Comparison of ENCODE assay signal across 8 cellular contexts in genomic region chr12:57477710-57478681, GRCh38. TPM values are rescaled to one million over a fixed set of nuclear protein-coding genes. Genes with fewer than 3 reads are reported as not detected.
DNase-seq lines count a peak whose midpoint lies in the region; ATAC-seq and TF ChIP-seq lines count a peak whose summit lies in the region.

No MANE protein-coding gene starts in this region.

- intact Hi-C loops in breast epithelium (cut with DNase I; ENCODE audit: low total_unique reads), result no loop called here
- intact Hi-C loops in natural killer cell (cut with micrococcal nuclease), result loop anchor here (2.0 to 5.0 kb wide), 3 partner anchors 15 to 264 kb away; no protein-coding TSS in a partner anchor

- H3K9ac ChIP-seq in DND-41 (ENCODE audit: low read depth, low read length), result peak overlapping the region; percentile 83

- peaks cover 75 to 83% of the 10 kb centered on the region in 2 donors for H3K4me1 Mint-ChIP-seq in natural killer cell

- H4K20me1 ChIP-seq in DND-41 (ENCODE audit: insufficient read depth, low read length), result no peaks in the 10 kb centered on the region

- H3K9me3 ChIP-seq in DND-41 (ENCODE audit: insufficient read depth, low read length, severe bottlenecking) (no peaks in the 10 kb centered on the region), breast epithelium (no peaks in the 10 kb centered on the region)

- no peak for TF ChIP-seq CTCF in DND-41 (IDR thresholded peaks at IDR 0.05; ENCODE audit: borderline replicate concordance, extremely low read depth, low read length, poor library complexity, severe bottlenecking)
- TF ChIP-seq CTCF in breast epithelium (IDR thresholded peaks at IDR 0.05), result no peak
- TF ChIP-seq CTCF in natural killer cell (IDR thresholded peaks at IDR 0.05), result no peak

- peak overlapping the region; percentile 85 for H3K4me3 Mint-ChIP-seq in natural killer cell

- H3K4me1 ChIP-seq in DND-41 (ENCODE audit: insufficient read depth, low read length) (peaks cover 31% of the 10 kb centered on the region), breast epithelium (peaks cover 0 to 15% of the 10 kb centered on the region in 2 donors)

- peaks cover 14% of the 10 kb centered on the region for H3K79me2 ChIP-seq in DND-41 (ENCODE audit: insufficient read depth, low read length)

- ATAC-seq in DND-41 (ENCODE audit: insufficient read depth, low read depth) (peak; percentile 81), GM21619 (IDR thresholded peaks at IDR 0.05; ENCODE audit: unreplicated experiment) (peak; percentile 31), natural killer cell (peak; percentile 52 to 68 (median 54))

- H2AFZ ChIP-seq in DND-41 (ENCODE audit: low read depth, low read length), result peak overlapping the region; percentile 63

- H3K27me3 ChIP-seq in DND-41 (ENCODE audit: insufficient read depth, low read length, poor library complexity) (no peaks in the 10 kb centered on the region), breast epithelium (peaks cover 0 to 33% of the 10 kb centered on the region in 2 donors)

- peak overlapping the region; percentile 97 to 98 for H3K27ac Mint-ChIP-seq in natural killer cell

- DNase-seq in DND-41 (peak; percentile 68), breast epithelium (ENCODE audit: low spot score in 2 of 2) (no peak), natural killer cell (peak; percentile 67), iPS-NIHi11 (ENCODE audit: low spot score) (no peak), DMS153 treated with DMSO at 0.1 percent for 48 hours (lab: John Stamatoyannopoulos, UW; ENCODE audit: unreplicated experiment) (no peak), G401 (ENCODE audit: low spot score) (no peak)

- H3K4me3 ChIP-seq in DND-41 (ENCODE audit: low read depth in 1 of 2, low read length in 2 of 2) (peak overlapping the region; percentile 39 to 74; a peak in 3 of 4 replicates), breast epithelium (peak overlapping the region; percentile 38 to 51 (median 48))

- no peaks in the 10 kb centered on the region for H3K9me3 Mint-ChIP-seq in natural killer cell

- H3K36me3 Mint-ChIP-seq in natural killer cell, result peaks cover 19% of the 10 kb centered on the region

- H3K27ac ChIP-seq in DND-41 (ENCODE audit: low read length) (peak overlapping the region; percentile 91), breast epithelium (peak overlapping the region in 1 of 2 donors; percentile 51)

- H3K27me3 Mint-ChIP-seq in natural killer cell (ENCODE audit: low read depth in 2 of 2), result no peaks in the 10 kb centered on the region

- TF ChIP-seq POLR2A in Raji (IDR thresholded peaks at IDR 0.05; ENCODE audit: insufficient read depth, low read depth, low read length) (peak; percentile 61; the same call in 1 of the 2 replicates), breast epithelium (IDR thresholded peaks at IDR 0.05) (no peak)

- H3K4me2 ChIP-seq in DND-41 (ENCODE audit: insufficient read depth, low read length), result peak overlapping the region; percentile 90

- H3K36me3 ChIP-seq in DND-41 (ENCODE audit: insufficient read depth, low read length), result peaks cover 15% of the 10 kb centered on the region
- H3K36me3 ChIP-seq in breast epithelium, result no peaks in the 10 kb centered on the region

- in situ Hi-C loops in G401 (cut with HindIII; ENCODE audit: low sequenced_read_pairs), result no loop called here

RNA-seq across cellular contexts. Expression of gene ARHGAP9, which starts 1.7 kb away (rescaled TPM):
- 10 to 100 TPM; 10.8 to 16.6 (median 11.1) TPM for total RNA-seq in breast epithelium
- total RNA-seq in natural killer cell, result 1,000 to 10,000 TPM in 2 of 3 donors, 100 to 1,000 TPM in 1; 558 to 1,091 (median 1,015) TPM
- total RNA-seq in G401 (2014; rRNA removed; shearing (Covaris generic)), result 0.18 TPM in 1 of 2 replicates, not detected in the other

RNA-seq across cellular contexts. Expression of gene MARS1, which starts 9.9 kb away (rescaled TPM):
- 10 to 100 TPM; 39.2 to 65.9 (median 60.2) TPM for total RNA-seq in breast epithelium
- 100 to 1,000 TPM; 200 to 237 (median 218) TPM for total RNA-seq in natural killer cell
- 220 and 246 TPM in 2 replicates for total RNA-seq in G401 (2014; rRNA removed; shearing (Covaris generic))

RNA-seq across cellular contexts. Expression of gene GLI1, which starts 18.4 kb away (rescaled TPM):
- 1 to 10 TPM in 2 of 3 donors, under 1 TPM in 1; 0.66 to 2.1 (median 1.2) TPM for total RNA-seq in breast epithelium
- total RNA-seq in natural killer cell, result 1 to 10 TPM in 1 of 3 donors, under 1 TPM in 2; 0.50 to 1.4 (median 0.99) TPM
- 4.7 and 6.4 TPM in 2 replicates for total RNA-seq in G401 (2014; rRNA removed; shearing (Covaris generic))

RNA-seq across cellular contexts. Expression of gene INHBE, which starts 22.9 kb away (rescaled TPM):
- total RNA-seq in breast epithelium (not detected), natural killer cell (not detected)
- total RNA-seq in G401 (2014; rRNA removed; shearing (Covaris generic)), result 0.43 and 0.78 TPM in 2 replicates

RNA-seq across cellular contexts. Expression of gene DDIT3, which starts 42.3 kb away (rescaled TPM):
- total RNA-seq in breast epithelium, result 10 to 100 TPM; 39.0 to 58.4 (median 51.2) TPM
- total RNA-seq in natural killer cell, result 100 to 1,000 TPM; 117 to 318 (median 182) TPM
- total RNA-seq in G401 (2014; rRNA removed; shearing (Covaris generic)), result 23.7 and 24.6 TPM in 2 replicates

Comparison
In these comparisons a context has a peak if more than half of its experiments do, and no peak if none do; other contexts are left out.
1. ATAC-seq: peak in every context shown above with its lines; median percentile 81 in DND-41; 54 in natural killer cell; 31 in GM21619.
2. DNase-seq: peak in DND-41 (single experiment) and natural killer cell (single experiment); none in breast epithelium (0 of 2), iPS-NIHi11 (single experiment), DMS153 treated with DMSO at 0.1 percent for 48 hours (single experiment) and G401 (single experiment).
3. RNA of gene ARHGAP9, which starts 1.7 kb away (total RNA-seq): 558 to 1,091 TPM in natural killer cell; 10.8 to 16.6 TPM in breast epithelium and 0.18 TPM in G401; every median in the first group is over 10 times any median in the second.